ENCODE assay signal across 8 cellular contexts in genomic region chr1:156119503-156120209, GRCh38. TPM values are rescaled to one million over a fixed set of nuclear protein-coding genes. Genes with fewer than 3 reads are reported as not detected.
DNase-seq lines count a peak whose midpoint lies in the region; ATAC-seq and TF ChIP-seq lines count a peak whose summit lies in the region.

No MANE protein-coding gene starts in this region.

- no peak overlapping the region for H3K9ac ChIP-seq in DND-41 (ENCODE audit: low read depth, low read length)
- H3K9ac ChIP-seq in OCI-LY3 (ENCODE audit: low read length): no peak overlapping the region
- peak overlapping the region; percentile 25 for H3K9ac ChIP-seq in mammary epithelial cell (ENCODE audit: insufficient read depth, low read length)
- H3K9ac ChIP-seq in mesendoderm (ENCODE audit: low read length): no peak overlapping the region

- H3K79me1 ChIP-seq in mesendoderm (ENCODE audit: low read length): peaks cover 11% of the 10 kb centered on the region

- no peak overlapping the region for H4K8ac ChIP-seq in mesendoderm (ENCODE audit: low read depth, low read length)

- no peak overlapping the region for H3K4me3 ChIP-seq in DND-41 (ENCODE audit: low read depth in 1 of 2, low read length in 2 of 2)
- H3K4me3 ChIP-seq in OCI-LY3 (ENCODE audit: low read length): no peak overlapping the region
- peak overlapping the region; percentile 14 to 31 (median 20) for H3K4me3 ChIP-seq in mammary epithelial cell (replicated peaks in 1 of 3; ENCODE audit: insufficient read depth in 1 of 3, low read depth in 2 of 3, low read length in 3 of 3)
- no peak overlapping the region for H3K4me3 ChIP-seq in mesendoderm (ENCODE audit: low read length)

- no peak overlapping the region for H4K5ac ChIP-seq in mesendoderm (ENCODE audit: low read length)

- H3K18ac ChIP-seq in mesendoderm (ENCODE audit: low read length): no peak overlapping the region

- H2BK120ac ChIP-seq in mesendoderm (ENCODE audit: low read depth, low read length): no peak overlapping the region

- CTCF ChIA-PET in mammary epithelial cell (lab: Charles Lee; ENCODE audit: low non-redundant PET): no interaction called here

- H3K23ac ChIP-seq in mesendoderm (ENCODE audit: low read length): no peak overlapping the region

- H3K4me1 ChIP-seq in DND-41 (ENCODE audit: insufficient read depth, low read length): no peaks in the 10 kb centered on the region
- H3K4me1 ChIP-seq in OCI-LY3 (ENCODE audit: low read length): peaks cover 39% of the 10 kb centered on the region
- peaks cover 66% of the 10 kb centered on the region for H3K4me1 ChIP-seq in mammary epithelial cell (ENCODE audit: insufficient read depth, low read length)
- H3K4me1 ChIP-seq in mesendoderm (ENCODE audit: control insufficient read depth, low read depth, low read length): peaks cover 16% of the 10 kb centered on the region

- H3K4me2 ChIP-seq in DND-41 (ENCODE audit: insufficient read depth, low read length) (no peak overlapping the region), OCI-LY3 (ENCODE audit: low read length) (peak overlapping the region; percentile 29), mammary epithelial cell (ENCODE audit: insufficient read depth, low read depth, low read length) (peak overlapping the region; percentile 76), mesendoderm (ENCODE audit: low read length) (no peak overlapping the region)

- no peak overlapping the region for H3K4ac ChIP-seq in mesendoderm (ENCODE audit: low read depth, low read length)

- H3K27me3 ChIP-seq in DND-41 (ENCODE audit: insufficient read depth, low read length, poor library complexity) (peaks cover 19% of the 10 kb centered on the region), OCI-LY3 (ENCODE audit: low read depth, low read length) (peaks cover 46% of the 10 kb centered on the region), mammary epithelial cell (ENCODE audit: insufficient read depth, low read length) (no peaks in the 10 kb centered on the region), mesendoderm (ENCODE audit: insufficient read depth, low read length, poor library complexity) (no peaks in the 10 kb centered on the region)

- H2AFZ ChIP-seq in DND-41 (ENCODE audit: low read depth, low read length): no peak overlapping the region
- H2AFZ ChIP-seq in OCI-LY3 (ENCODE audit: low read depth, low read length): no peak overlapping the region
- H2AFZ ChIP-seq in mammary epithelial cell (ENCODE audit: low read depth, low read length): no peak overlapping the region

- H2AK5ac ChIP-seq in mesendoderm (ENCODE audit: low read length): no peak overlapping the region

- no peak for TF ChIP-seq CTCF in DND-41 (IDR thresholded peaks at IDR 0.05; ENCODE audit: borderline replicate concordance, extremely low read depth, low read length, poor library complexity, severe bottlenecking)
- TF ChIP-seq CTCF in OCI-LY3 (IDR thresholded peaks at IDR 0.05; ENCODE audit: low read depth, low read length): no peak
- peak in 1 of 2 donors; percentile 17 for TF ChIP-seq CTCF in mammary epithelial cell (conservative IDR thresholded peaks at IDR 0.05 in 1 of 2, IDR thresholded peaks at IDR 0.05 in 1 of 2; ENCODE audit: extremely low read depth in 1 of 2, insufficient read depth in 1 of 2, low read depth in 1 of 2, low read length in 2 of 2)

- no peak overlapping the region for H3K56ac ChIP-seq in mesendoderm (ENCODE audit: low read length)

- H4K20me1 ChIP-seq in DND-41 (ENCODE audit: insufficient read depth, low read length): 0 out of 2 replicates have a peak, but pooled peaks cover 8% of the 10 kb centered on the region
- H4K20me1 ChIP-seq in OCI-LY3 (ENCODE audit: insufficient read depth, low read length): no peaks in the 10 kb centered on the region
- H4K20me1 ChIP-seq in mammary epithelial cell (ENCODE audit: insufficient read depth, low read length): no peaks in the 10 kb centered on the region

- no peak overlapping the region for H2BK15ac ChIP-seq in mesendoderm (replicated peaks; ENCODE audit: low read depth)

- 0% methylated on average over 3 of the region's 3 CpGs for WGBS in mammary epithelial cell (ENCODE audit: low coverage, missing lambda C conversion rate)
- no CpG with 5 or more reads among the region's 3 CpGs for WGBS in mesendoderm (ENCODE audit: extremely low coverage, insufficient coverage, low lambda C conversion rate)

- ATAC-seq in DND-41 (ENCODE audit: insufficient read depth, low read depth): peak; percentile 56; the same call in 2 of the 3 replicates
- no peak for ATAC-seq in GM19328 (IDR thresholded peaks at IDR 0.05; ENCODE audit: unreplicated experiment)
- no peak for ATAC-seq in HG03175 (IDR thresholded peaks at IDR 0.05; ENCODE audit: unreplicated experiment)
- no peak for ATAC-seq in GM21423 (IDR thresholded peaks at IDR 0.05; ENCODE audit: unreplicated experiment)

- no TSS peak for BruUV-seq in mammary epithelial cell (replicated peaks; lab: Mats Ljungman, UMichigan)

- in situ Hi-C loops in mammary epithelial cell (cut with MboI; ENCODE audit: low sequenced_read_pairs in 2 of 2): no loop called here

- H2BK5ac ChIP-seq in mesendoderm (ENCODE audit: low read length): no peak overlapping the region

- dilution Hi-C loops in mammary epithelial cell (cut with HindIII; ENCODE audit: low sequenced_read_pairs): no loop called here

- no peak for DNase-seq in DND-41
- peak; percentile 74 for DNase-seq in mammary epithelial cell
- DNase-seq in mesendoderm: peak; percentile 61
- no peak for DNase-seq in superior temporal gyrus (ENCODE audit: extremely low spot score)

- H3K36me3 ChIP-seq in DND-41 (ENCODE audit: insufficient read depth, low read length): no peaks in the 10 kb centered on the region
- H3K36me3 ChIP-seq in OCI-LY3 (replicated peaks; ENCODE audit: low read depth, low read length): no peaks in the 10 kb centered on the region
- H3K36me3 ChIP-seq in mammary epithelial cell (ENCODE audit: insufficient read depth, low read length): peaks cover 7% of the 10 kb centered on the region
- H3K36me3 ChIP-seq in mesendoderm (ENCODE audit: control insufficient read depth, insufficient read depth, low read length): no peaks in the 10 kb centered on the region

- H3K27ac ChIP-seq in DND-41 (ENCODE audit: low read length) (no peak overlapping the region), OCI-LY3 (ENCODE audit: low read length) (no peak overlapping the region), mammary epithelial cell (ENCODE audit: insufficient read depth, low read depth, low read length) (peak overlapping the region; percentile 24), mesendoderm (ENCODE audit: low read depth, low read length) (no peak overlapping the region)

- intact Hi-C loops in mammary epithelial cell (cut with micrococcal nuclease): loop anchor here (5.0 kb wide), 1 partner anchor 187 kb away; the partner anchor contains the start of gene KHDC4

- H3K9me3 ChIP-seq in DND-41 (ENCODE audit: insufficient read depth, low read length, severe bottlenecking) (no peaks in the 10 kb centered on the region), OCI-LY3 (ENCODE audit: insufficient read depth, low read length) (no peaks in the 10 kb centered on the region), mammary epithelial cell (replicated peaks; ENCODE audit: insufficient read depth, low read length) (no peaks in the 10 kb centered on the region)

- H3K79me2 ChIP-seq in DND-41 (ENCODE audit: insufficient read depth, low read length): no peaks in the 10 kb centered on the region
- H3K79me2 ChIP-seq in OCI-LY3 (ENCODE audit: low read length): no peaks in the 10 kb centered on the region
- peaks cover 99% of the 10 kb centered on the region for H3K79me2 ChIP-seq in mammary epithelial cell (ENCODE audit: insufficient read depth, low read length)
- peaks cover 12% of the 10 kb centered on the region for H3K79me2 ChIP-seq in mesendoderm (ENCODE audit: control insufficient read depth, insufficient read depth, low read length)

RNA-seq across cellular contexts. Expression of gene LMNA, which starts 5.1 kb away (rescaled TPM):
- total RNA-seq in mammary epithelial cell: 100 to 1,000 TPM; 389 to 797 TPM
- 759 TPM for polyA plus RNA-seq in mammary epithelial cell
- polyA minus RNA-seq in mammary epithelial cell: 852 TPM
- 59.4 TPM for polyA plus RNA-seq in mesendoderm (2013, experiment 1 of 2)
- 59.0 TPM for polyA plus RNA-seq in mesendoderm (2013, experiment 2 of 2)

RNA-seq across cellular contexts. Expression of gene SEMA4A, which starts 33.7 kb away (rescaled TPM):
- total RNA-seq in mammary epithelial cell: 10 to 100 TPM in 1 of 2 donors, 1 to 10 TPM in 1; 3.5 to 10.6 TPM
- 6.7 TPM for polyA plus RNA-seq in mammary epithelial cell
- 13.4 TPM for polyA minus RNA-seq in mammary epithelial cell
- 1.3 TPM for polyA plus RNA-seq in mesendoderm (2013, experiment 1 of 2)
- polyA plus RNA-seq in mesendoderm (2013, experiment 2 of 2): 1.1 TPM

RNA-seq across cellular contexts. Expression of gene MEX3A, which starts 37.4 kb away (rescaled TPM):
- 1 to 10 TPM; 1.9 to 2.5 TPM for total RNA-seq in mammary epithelial cell
- 1.3 TPM for polyA plus RNA-seq in mammary epithelial cell
- 1.2 TPM for polyA minus RNA-seq in mammary epithelial cell
- 44.2 TPM for polyA plus RNA-seq in mesendoderm (2013, experiment 1 of 2)
- 43.0 TPM for polyA plus RNA-seq in mesendoderm (2013, experiment 2 of 2)

RNA-seq across cellular contexts. Expression of gene RAB25, which starts 58.7 kb away (rescaled TPM):
- 10 to 100 TPM; 24.0 to 44.4 TPM for total RNA-seq in mammary epithelial cell
- 131 TPM for polyA plus RNA-seq in mammary epithelial cell
- 110 TPM for polyA minus RNA-seq in mammary epithelial cell
- 49.9 TPM for polyA plus RNA-seq in mesendoderm (2013, experiment 1 of 2)
- 48.3 TPM for polyA plus RNA-seq in mesendoderm (2013, experiment 2 of 2)

Comparison
In these comparisons a context has a peak if more than half of its experiments do, and no peak if none do; other contexts are left out.
1. DNase-seq: peak in mammary epithelial cell (single experiment) and mesendoderm (single experiment); none in DND-41 (single experiment) and superior temporal gyrus (single experiment).
2. H3K4me2 ChIP-seq: peak in OCI-LY3 (single experiment) and mammary epithelial cell (single experiment); none in DND-41 (single experiment) and mesendoderm (single experiment).
3. H3K4me3 ChIP-seq: peak in mammary epithelial cell (3 of 3); none in DND-41 (0 of 2), OCI-LY3 (single experiment) and mesendoderm (single experiment).